ENCODE assay signal across 11 cellular contexts in the genomic region with DNA sequence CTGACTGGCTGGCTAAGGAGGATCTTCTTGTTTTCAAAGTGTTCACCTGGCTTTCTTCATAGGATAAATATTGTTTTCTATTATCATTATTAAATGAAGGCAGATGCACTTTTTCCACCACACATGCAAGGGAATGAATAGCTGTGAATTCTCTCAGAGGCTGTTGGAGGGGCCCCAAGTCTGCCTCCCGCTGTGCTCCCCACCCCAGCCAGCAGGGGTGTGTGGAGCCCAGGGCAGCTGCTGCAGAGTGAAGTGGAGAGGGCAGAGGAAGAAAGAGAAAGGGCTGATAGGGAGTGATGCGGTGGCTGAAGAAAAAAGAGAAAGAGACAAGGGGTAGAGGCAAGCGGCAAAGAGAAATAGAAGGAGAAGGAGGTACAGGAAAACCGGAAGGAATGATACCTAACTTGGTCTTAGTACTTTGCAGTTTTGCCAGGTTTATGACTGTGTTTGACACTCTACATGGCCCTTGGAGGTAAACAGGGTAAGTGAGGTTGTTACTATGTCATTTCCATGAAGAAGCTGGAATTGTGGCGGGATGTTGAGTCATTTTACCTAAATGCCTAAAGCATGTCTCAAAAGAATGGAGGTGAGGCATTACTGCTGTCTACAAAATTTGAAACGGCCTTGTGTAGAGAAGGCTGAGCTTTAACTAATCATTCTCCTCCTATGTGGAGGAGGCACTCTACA.
"Had no signal": no experiment of that assay in that cellular context is flagged by ENCODE, and none has a peak within 500 bp of the region (broad histone marks: within the 10 kb centered on the region; RNA-seq: fewer than 3 reads in every experiment).

No MANE protein-coding gene starts in this region.

- H3K9me3 ChIP-seq: ascending aorta, gastrocnemius medialis, upper lobe of left lung had no signal

- H3K27me3 ChIP-seq: ascending aorta, gastrocnemius medialis, upper lobe of left lung had no signal

- H3K27ac Mint-ChIP-seq: activated naive CD8-positive, alpha-beta T cell treated with anti-CD3 and anti-CD28 coated beads, Interleukin-2, amount 50 U/mL, for 24 hours; mesothelial cell of epicardium; T-helper 17 cell had no signal

- ATAC-seq: activated naive CD8-positive, alpha-beta T cell treated with anti-CD3 and anti-CD28 coated beads, Interleukin-2, amount 50 U/mL, for 24 hours; gastrocnemius medialis; T-helper 17 cell had no signal

- H3K27me3 Mint-ChIP-seq: activated naive CD8-positive, alpha-beta T cell treated with anti-CD3 and anti-CD28 coated beads, Interleukin-2, amount 50 U/mL, for 24 hours had no signal

- H3K4me3 ChIP-seq: ascending aorta, gastrocnemius medialis, upper lobe of left lung had no signal

- FAIRE-seq: endothelial cell of umbilical vein, small intestine had no signal

- H3K36me3 ChIP-seq: ascending aorta, gastrocnemius medialis, upper lobe of left lung had no signal

- DNase-seq: activated naive CD4-positive, alpha-beta T cell treated with Interleukin-2 at 50 U/mL for 16 hours; activated naive CD8-positive, alpha-beta T cell treated with anti-CD3 and anti-CD28 coated beads, Interleukin-2, amount 50 U/mL, for 24 hours; gastrocnemius medialis; small intestine; stimulated activated naive CD4-positive, alpha-beta T cell; T-helper 17 cell; upper lobe of left lung had no signal

- H3K4me3 Mint-ChIP-seq: activated naive CD8-positive, alpha-beta T cell treated with anti-CD3 and anti-CD28 coated beads, Interleukin-2, amount 50 U/mL, for 24 hours; mesothelial cell of epicardium; neural crest cell; T-helper 17 cell had no signal

- H3K36me3 Mint-ChIP-seq: mesothelial cell of epicardium had no signal

- H3K27ac ChIP-seq: ascending aorta, gastrocnemius medialis, upper lobe of left lung had no signal

- H3K9me3 Mint-ChIP-seq: activated naive CD8-positive, alpha-beta T cell treated with anti-CD3 and anti-CD28 coated beads, Interleukin-2, amount 50 U/mL, for 24 hours; mesothelial cell of epicardium; neural crest cell had no signal

- H3K4me1 ChIP-seq: ascending aorta, gastrocnemius medialis, upper lobe of left lung had no signal

- H3K4me1 Mint-ChIP-seq: activated naive CD8-positive, alpha-beta T cell treated with anti-CD3 and anti-CD28 coated beads, Interleukin-2, amount 50 U/mL, for 24 hours; neural crest cell; T-helper 17 cell had no signal
